In the genomic region with DNA sequence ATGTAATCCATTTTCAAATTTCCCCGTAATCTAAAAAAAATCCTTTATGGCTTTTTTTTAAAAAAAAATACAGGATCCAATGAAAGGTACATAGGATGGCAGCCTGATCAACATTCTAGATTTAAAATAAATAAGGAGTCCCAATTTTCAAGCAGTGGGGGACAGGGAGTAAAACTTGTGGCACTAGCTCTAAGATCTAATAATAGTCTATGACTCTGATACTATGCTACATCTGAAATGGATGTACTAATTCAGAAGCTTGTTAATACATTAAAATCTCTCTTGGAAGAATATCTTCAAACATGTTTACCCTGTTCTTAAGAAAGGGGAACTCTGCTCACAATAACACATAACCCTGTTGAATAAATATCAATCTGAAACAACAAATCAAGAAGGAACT, we compare ENCODE assay signal across 22 cellular contexts. TPM values are rescaled to one million over a fixed set of nuclear protein-coding genes. Genes with fewer than 3 reads are reported as not detected.
DNase-seq lines count a peak whose midpoint lies in the region; ATAC-seq and TF ChIP-seq lines count a peak whose summit lies in the region.
"Had no signal": no experiment of that assay in that cellular context is flagged by ENCODE, and none has a peak within 500 bp of the region (broad histone marks: within the 10 kb centered on the region; RNA-seq: fewer than 3 reads in every experiment).

No MANE protein-coding gene starts in this region.

- no peaks in the 10 kb centered on the region; the same call in 1 of the 2 replicates for H3F3A ChIP-seq in OCI-LY1 (ENCODE audit: insufficient read depth, low read length)

- H3K27ac Mint-ChIP-seq in stimulated activated naive CD8-positive, alpha-beta T cell treated with anti-CD3 and anti-CD28 coated beads, Interleukin-15, Interleukin-2, amounts not matched to agents 100 ng/mL and 50 ng/mL, for 24 hours: peak overlapping the region; percentile 83
- peak overlapping the region; percentile 59 for H3K27ac Mint-ChIP-seq in central memory CD8-positive, alpha-beta T cell (ENCODE audit: low read depth)

- TF ChIP-seq POLR2A in transverse colon (IDR thresholded peaks at IDR 0.05): no peak

- in situ Hi-C loops in transverse colon (cut with MboI; ENCODE audit: low pct_ligation_motif_present in 1 of 4, low pct_unique_long_range_greater_than_20kb in 1 of 4, low sequenced_read_pairs in 3 of 4): no loop called here

- no peak for ATAC-seq in stimulated activated naive CD8-positive, alpha-beta T cell treated with anti-CD3 and anti-CD28 coated beads, Interleukin-15, Interleukin-2, amounts not matched to agents 100 U/mL and 50 U/mL, for 24 hours
- no peak for ATAC-seq in central memory CD8-positive, alpha-beta T cell (replicated peaks; ENCODE audit: extremely low read depth, poor library complexity, severe bottlenecking)
- no peak for ATAC-seq in GM21526 (IDR thresholded peaks at IDR 0.05; ENCODE audit: low FRiP score, unreplicated experiment)
- ATAC-seq: SK-N-SH treated with all-trans-retinoic acid at 6 μM for 48 hours had no signal

- no peaks in the 10 kb centered on the region for H3K27me3 Mint-ChIP-seq in stimulated activated naive CD8-positive, alpha-beta T cell treated with anti-CD3 and anti-CD28 coated beads, Interleukin-15, Interleukin-2, amounts not matched to agents 100 ng/mL and 50 ng/mL, for 24 hours
- H3K27me3 Mint-ChIP-seq in central memory CD8-positive, alpha-beta T cell: no peaks in the 10 kb centered on the region

- H3K4me3 Mint-ChIP-seq in stimulated activated naive CD8-positive, alpha-beta T cell treated with anti-CD3 and anti-CD28 coated beads, Interleukin-15, Interleukin-2, amounts not matched to agents 100 ng/mL and 50 ng/mL, for 24 hours: peak overlapping the region; percentile 63
- H3K4me3 Mint-ChIP-seq in central memory CD8-positive, alpha-beta T cell: peak overlapping the region; percentile 10

- TF ChIP-seq EP300 in transverse colon (IDR thresholded peaks at IDR 0.05; ENCODE audit: low read depth): no peak

- H3K4me1 ChIP-seq in OCI-LY1 (ENCODE audit: insufficient read depth, low read length, severe bottlenecking) (peaks cover 84% of the 10 kb centered on the region), transverse colon (peaks cover 18 to 58% (median 30%) of the 10 kb centered on the region in 4 donors)
- H3K4me1 ChIP-seq: parathyroid adenoma had no signal

- peaks cover 4% of the 10 kb centered on the region; the same call in 1 of the 2 replicates for H3K36me3 ChIP-seq in OCI-LY1 (ENCODE audit: insufficient read depth, low read length)
- H3K36me3 ChIP-seq in transverse colon: no peaks in the 10 kb centered on the region
- H3K36me3 ChIP-seq: brain microvascular endothelial cell had no signal

- no peak overlapping the region for H3K9ac ChIP-seq in OCI-LY1 (ENCODE audit: low read length)
- H3K9ac ChIP-seq: parathyroid adenoma had no signal

- peaks cover 97% of the 10 kb centered on the region for H3K79me2 ChIP-seq in OCI-LY1 (ENCODE audit: insufficient read depth, low read length)
- H3K79me2 ChIP-seq: parathyroid adenoma had no signal

- H4K20me1 ChIP-seq in OCI-LY1 (ENCODE audit: insufficient read depth, low read length): no peaks in the 10 kb centered on the region

- intact Hi-C loops in transverse colon (cut with DNase I; ENCODE audit: low total_unique reads): no loop called here

- H3K27me3 ChIP-seq in OCI-LY1 (ENCODE audit: insufficient read depth, low read length) (no peaks in the 10 kb centered on the region), transverse colon (no peaks in the 10 kb centered on the region)
- H3K27me3 ChIP-seq: brain microvascular endothelial cell had no signal

- peaks cover 1% of the 10 kb centered on the region for H3K36me3 Mint-ChIP-seq in stimulated activated naive CD8-positive, alpha-beta T cell treated with anti-CD3 and anti-CD28 coated beads, Interleukin-15, Interleukin-2, amounts not matched to agents 100 ng/mL and 50 ng/mL, for 24 hours (ENCODE audit: low read depth)
- peaks cover 3% of the 10 kb centered on the region for H3K36me3 Mint-ChIP-seq in central memory CD8-positive, alpha-beta T cell (ENCODE audit: insufficient read depth)
- H3K36me3 Mint-ChIP-seq: activated naive CD4-positive, alpha-beta T cell treated with anti-CD3 and anti-CD28 coated beads, Interleukin-2, amount 50 U/mL, for 72 hours had no signal

- TF ChIP-seq CTCF in OCI-LY1 (IDR thresholded peaks at IDR 0.05; ENCODE audit: low read length) (no peak), transverse colon (IDR thresholded peaks at IDR 0.05) (no peak)

- no peak for DNase-seq in stimulated activated naive CD8-positive, alpha-beta T cell treated with anti-CD3 and anti-CD28 coated beads, Interleukin-15, Interleukin-2, amounts not matched to agents 100 U/mL and 50 U/mL, for 24 hours
- DNase-seq in central memory CD8-positive, alpha-beta T cell (ENCODE audit: low spot score in 2 of 2): no peak
- DNase-seq in transverse colon (no peak), NCI-H69 (lab: John Stamatoyannopoulos, UW) (no peak), SHP77 (lab: John Stamatoyannopoulos, UW) (no peak)
- DNase-seq: AML-193; brain microvascular endothelial cell; DMS153; erythroblast; H7; NCI-H1092; NCI-H774; small intestine; stimulated activated CD4-positive, alpha-beta T cell treated with anti-CD3 and anti-CD28 coated beads, Interleukin-4, amount 100 ng/mL, for 4 hours; trophoblast cell had no signal

- no peaks in the 10 kb centered on the region for H3K9me3 ChIP-seq in OCI-LY1 (ENCODE audit: low read length)
- no peaks in the 10 kb centered on the region for H3K9me3 ChIP-seq in transverse colon

- H2AFZ ChIP-seq in OCI-LY1 (ENCODE audit: low read length): no peak overlapping the region
- H2AFZ ChIP-seq: parathyroid adenoma had no signal

- H3K4me1 Mint-ChIP-seq in stimulated activated naive CD8-positive, alpha-beta T cell treated with anti-CD3 and anti-CD28 coated beads, Interleukin-15, Interleukin-2, amounts not matched to agents 100 ng/mL and 50 ng/mL, for 24 hours (ENCODE audit: low read depth): peaks cover 39% of the 10 kb centered on the region
- peaks cover 45% of the 10 kb centered on the region for H3K4me1 Mint-ChIP-seq in central memory CD8-positive, alpha-beta T cell

- H3K27ac ChIP-seq in OCI-LY1 (ENCODE audit: low read depth, low read length, poor library complexity, severe bottlenecking): peak overlapping the region; percentile 85
- H3K27ac ChIP-seq in transverse colon: peak overlapping the region in 3 of 4 donors; percentile 43 to 71 (median 45)
- H3K27ac ChIP-seq: brain microvascular endothelial cell, HL-60, parathyroid adenoma had no signal

- no peaks in the 10 kb centered on the region for H3K9me3 Mint-ChIP-seq in stimulated activated naive CD8-positive, alpha-beta T cell treated with anti-CD3 and anti-CD28 coated beads, Interleukin-15, Interleukin-2, amounts not matched to agents 100 ng/mL and 50 ng/mL, for 24 hours
- H3K9me3 Mint-ChIP-seq in central memory CD8-positive, alpha-beta T cell: no peaks in the 10 kb centered on the region
- H3K9me3 Mint-ChIP-seq: activated naive CD4-positive, alpha-beta T cell treated with anti-CD3 and anti-CD28 coated beads, Interleukin-2, amount 50 U/mL, for 72 hours had no signal

- H3K4me2 ChIP-seq in OCI-LY1 (ENCODE audit: low read length): peak overlapping the region; percentile 45

- H3K9me2 ChIP-seq in OCI-LY1 (ENCODE audit: low read depth, low read length): no peaks in the 10 kb centered on the region

- H3K4me3 ChIP-seq in OCI-LY1 (ENCODE audit: low read depth, low read length, poor library complexity, severe bottlenecking): no peak overlapping the region
- H3K4me3 ChIP-seq in transverse colon: no peak overlapping the region

- WGBS in transverse colon (ENCODE audit: low coverage in 1 of 2), 2 donors: 90 to 94% methylated on average over 1 of the region's 1 CpG

RNA-seq across cellular contexts. Expression of gene DIPK1A, which starts 8.5 kb away (rescaled TPM):
- 10 to 100 TPM in 2 of 4 donors, 1 to 10 TPM in 2; 6.0 to 17.9 (median 11.2) TPM for total RNA-seq in transverse colon
